In genomic region chr1:1613509-1614082, GRCh38 we compare ENCODE assay signal across 8 cellular contexts. TPM values are rescaled to one million over a fixed set of nuclear protein-coding genes. Genes with fewer than 3 reads are reported as not detected.
DNase-seq lines count a peak whose midpoint lies in the region; ATAC-seq and TF ChIP-seq lines count a peak whose summit lies in the region.

No MANE protein-coding gene starts in this region.

- peaks cover 4% of the 10 kb centered on the region for H3K36me3 ChIP-seq in CD8-positive, alpha-beta memory T cell (ENCODE audit: insufficient read depth, low read length)
- H3K36me3 ChIP-seq in Panc1 (ENCODE audit: control insufficient read depth, insufficient read depth, low read length): no peaks in the 10 kb centered on the region
- H3K36me3 ChIP-seq in osteoblast (ENCODE audit: insufficient read depth, low read length): peaks cover 4% of the 10 kb centered on the region

- H3K27ac Mint-ChIP-seq in CD8-positive, alpha-beta memory T cell: peak overlapping the region; percentile 63 to 100 (median 98)
- peak overlapping the region; percentile 93 for H3K27ac Mint-ChIP-seq in dendritic cell treated with granulocyte-macrophage colony-stimulating factor and Interleukin-4, amounts not matched to agents 40 ng/mL and 50 ng/mL, for 4 days

- ATAC-seq in Panc1: no peak
- ATAC-seq in foreskin keratinocyte: no peak

- intact Hi-C loops in Panc1 (cut with micrococcal nuclease; ENCODE audit: unreplicated experiment): no loop called here
- intact Hi-C loops in dendritic cell treated with granulocyte-macrophage colony-stimulating factor and Interleukin-4, amounts not matched to agents 40 ng/mL and 50 ng/mL, for 4 days (cut with micrococcal nuclease): no loop called here

- DNase-seq in CD8-positive, alpha-beta memory T cell: no peak
- DNase-seq in Panc1 (ENCODE audit: low read depth, low spot score) (no peak), osteoblast (ENCODE audit: insufficient read length, low spot score, missing footprints) (no peak), mucosa of gallbladder (ENCODE audit: low spot score) (no peak), GM03348 (ENCODE audit: low spot score) (no peak), foreskin keratinocyte (no peak), NCI-H128 (lab: John Stamatoyannopoulos, UW; ENCODE audit: unreplicated experiment) (no peak)

- no TSS peak for BruUV-seq in Panc1 (replicated peaks; lab: Mats Ljungman, UMichigan)

- peaks cover 0 to 21% (median 0%) of the 10 kb centered on the region in 3 donors for H3K36me3 Mint-ChIP-seq in CD8-positive, alpha-beta memory T cell
- peaks cover 28% of the 10 kb centered on the region for H3K36me3 Mint-ChIP-seq in dendritic cell treated with granulocyte-macrophage colony-stimulating factor and Interleukin-4, amounts not matched to agents 40 ng/mL and 50 ng/mL, for 4 days (ENCODE audit: low read depth)

- H3K79me2 ChIP-seq in osteoblast (ENCODE audit: insufficient read depth, low read length): peaks cover 37% of the 10 kb centered on the region

- H3K9me3 Mint-ChIP-seq in CD8-positive, alpha-beta memory T cell: peaks cover 0 to 4% (median 0%) of the 10 kb centered on the region in 5 donors
- no peaks in the 10 kb centered on the region for H3K9me3 Mint-ChIP-seq in dendritic cell treated with granulocyte-macrophage colony-stimulating factor and Interleukin-4, amounts not matched to agents 40 ng/mL and 50 ng/mL, for 4 days

- peak overlapping the region; percentile 91 to 98 (median 93) for H3K4me3 Mint-ChIP-seq in CD8-positive, alpha-beta memory T cell
- peak overlapping the region; percentile 88 for H3K4me3 Mint-ChIP-seq in dendritic cell treated with granulocyte-macrophage colony-stimulating factor and Interleukin-4, amounts not matched to agents 40 ng/mL and 50 ng/mL, for 4 days

- CTCF ChIA-PET in CD8-positive, alpha-beta memory T cell (lab: Charles Lee): interaction anchor here (0.7 to 3.0 kb wide), 5 partner anchors 16 to 295 kb away, joined by 3 to 29 read pairs (median 4); no protein-coding TSS in a partner anchor
- CTCF ChIA-PET in Panc1 (lab: Charles Lee): no interaction called here

- in situ Hi-C loops in Panc1 (cut with HindIII; ENCODE audit: low pct_unique_long_range_greater_than_20kb, low sequenced_read_pairs): no loop called here

- no peaks in the 10 kb centered on the region for H3K9me3 ChIP-seq in CD8-positive, alpha-beta memory T cell (ENCODE audit: low read length)
- no peaks in the 10 kb centered on the region for H3K9me3 ChIP-seq in Panc1 (ENCODE audit: control insufficient read depth, insufficient read depth, low read depth, low read length)
- no peaks in the 10 kb centered on the region for H3K9me3 ChIP-seq in osteoblast (ENCODE audit: low read depth, low read length)

- POLR2A ChIA-PET in CD8-positive, alpha-beta memory T cell (lab: Charles Lee): interaction anchor here (0.6 to 4.0 kb wide), 7 partner anchors 13 to 295 kb away, joined by 3 to 101 read pairs (median 6); partner anchors contain the start of gene AURKAIP1
- POLR2A ChIA-PET in Panc1 (lab: Charles Lee): no interaction called here

- peak overlapping the region; percentile 95 for H3K4me3 ChIP-seq in CD8-positive, alpha-beta memory T cell (ENCODE audit: low read length)
- H3K4me3 ChIP-seq in Panc1 (ENCODE audit: low read depth in 2 of 2, low read length in 2 of 2) (peak overlapping the region; percentile 73 to 87; a peak in 3 of 4 replicates), osteoblast (ENCODE audit: insufficient read depth, low read length) (peak overlapping the region; percentile 97)

- TF ChIP-seq CTCF in Panc1 (IDR thresholded peaks at IDR 0.05) (no peak), osteoblast (IDR thresholded peaks at IDR 0.05; ENCODE audit: extremely low read depth, low read depth, low read length) (no peak), foreskin keratinocyte (conservative IDR thresholded peaks at IDR 0.05) (no peak)

- H3K27ac ChIP-seq in CD8-positive, alpha-beta memory T cell (ENCODE audit: low read depth, low read length): peak overlapping the region; percentile 99
- H3K27ac ChIP-seq in Panc1 (ENCODE audit: low read length) (no peak overlapping the region; the same call in 1 of the 2 replicates), osteoblast (ENCODE audit: low read depth, low read length) (peak overlapping the region; percentile 96), foreskin keratinocyte (no peak overlapping the region)

- H3K4me2 ChIP-seq in osteoblast (ENCODE audit: insufficient read depth, low read length): peak overlapping the region; percentile 91

- no peaks in the 10 kb centered on the region for H3K27me3 ChIP-seq in CD8-positive, alpha-beta memory T cell (ENCODE audit: insufficient read depth, low read length, poor library complexity, severe bottlenecking)
- no peaks in the 10 kb centered on the region for H3K27me3 ChIP-seq in Panc1 (ENCODE audit: control insufficient read depth, insufficient read depth, low read length)
- no peaks in the 10 kb centered on the region for H3K27me3 ChIP-seq in osteoblast (ENCODE audit: insufficient read depth, low read length)
- no peaks in the 10 kb centered on the region for H3K27me3 ChIP-seq in foreskin keratinocyte

- H4K20me1 ChIP-seq in osteoblast (ENCODE audit: insufficient read depth, low read length): peaks cover 33% of the 10 kb centered on the region

- H2AFZ ChIP-seq in osteoblast (ENCODE audit: low read length): no peak overlapping the region

- H3K4me1 ChIP-seq in CD8-positive, alpha-beta memory T cell (ENCODE audit: insufficient read depth, low read length): peaks cover 30% of the 10 kb centered on the region
- peaks cover 20% of the 10 kb centered on the region for H3K4me1 ChIP-seq in Panc1 (ENCODE audit: control insufficient read depth, insufficient read depth, low read length)
- peaks cover 23% of the 10 kb centered on the region for H3K4me1 ChIP-seq in osteoblast (ENCODE audit: insufficient read depth, low read length)
- no peaks in the 10 kb centered on the region for H3K4me1 ChIP-seq in foreskin keratinocyte

- peaks cover 21 to 37% (median 22%) of the 10 kb centered on the region in 3 donors for H3K4me1 Mint-ChIP-seq in CD8-positive, alpha-beta memory T cell
- peaks cover 42% of the 10 kb centered on the region for H3K4me1 Mint-ChIP-seq in dendritic cell treated with granulocyte-macrophage colony-stimulating factor and Interleukin-4, amounts not matched to agents 40 ng/mL and 50 ng/mL, for 4 days (ENCODE audit: low read depth)

- no peaks in the 10 kb centered on the region for H3K27me3 Mint-ChIP-seq in CD8-positive, alpha-beta memory T cell
- H3K27me3 Mint-ChIP-seq in dendritic cell treated with granulocyte-macrophage colony-stimulating factor and Interleukin-4, amounts not matched to agents 40 ng/mL and 50 ng/mL, for 4 days: no peaks in the 10 kb centered on the region

RNA-seq across cellular contexts. Expression of gene MIB2, which starts 1.7 kb away (rescaled TPM):
- total RNA-seq in CD8-positive, alpha-beta memory T cell: 10 to 100 TPM; 45.7 to 46.6 TPM
- polyA plus RNA-seq in CD8-positive, alpha-beta memory T cell: 40.4 TPM
- total RNA-seq in Panc1 (2021; ENCODE audit: unreplicated experiment) (74.5 TPM), osteoblast (74.0 and 80.7 TPM in 2 replicates), mucosa of gallbladder (135 TPM), foreskin keratinocyte (51.8 and 57.3 TPM in 2 replicates)
- 92.4 TPM for polyA plus RNA-seq in Panc1 (2012; ENCODE audit: insufficient read length)
- polyA plus RNA-seq in foreskin keratinocyte: 54.3 and 70.1 TPM in 2 replicates

RNA-seq across cellular contexts. Expression of gene FNDC10, which starts 13.7 kb away (rescaled TPM):
- 1 to 10 TPM; 2.9 to 3.1 TPM for total RNA-seq in CD8-positive, alpha-beta memory T cell
- polyA plus RNA-seq in CD8-positive, alpha-beta memory T cell: 1.1 TPM
- total RNA-seq in Panc1 (2021; ENCODE audit: unreplicated experiment) (16.2 TPM), osteoblast (2.1 and 2.5 TPM in 2 replicates), mucosa of gallbladder (4.6 TPM), foreskin keratinocyte (7.1 and 7.2 TPM in 2 replicates)
- 22.7 TPM for polyA plus RNA-seq in Panc1 (2012; ENCODE audit: insufficient read length)
- 10.7 and 11.2 TPM in 2 replicates for polyA plus RNA-seq in foreskin keratinocyte

RNA-seq across cellular contexts. Expression of gene MMP23B, which starts 18.4 kb away (rescaled TPM):
- 1 to 10 TPM; 2.1 to 2.9 TPM for total RNA-seq in CD8-positive, alpha-beta memory T cell
- polyA plus RNA-seq in CD8-positive, alpha-beta memory T cell: 3.4 TPM
- 5.0 TPM for total RNA-seq in Panc1 (2021; ENCODE audit: unreplicated experiment)
- polyA plus RNA-seq in Panc1 (2012; ENCODE audit: insufficient read length): 4.7 TPM
- 0.59 and 1.1 TPM in 2 replicates for total RNA-seq in osteoblast
- total RNA-seq in mucosa of gallbladder: 56.0 TPM
- total RNA-seq in foreskin keratinocyte: 1.2 TPM in 1 of 2 replicates, not detected in the other
- 0.86 and 1.3 TPM in 2 replicates for polyA plus RNA-seq in foreskin keratinocyte

RNA-seq across cellular contexts. Expression of gene SSU72, which starts 38.9 kb away (rescaled TPM):
- 100 to 1,000 TPM; 123 to 128 TPM for total RNA-seq in CD8-positive, alpha-beta memory T cell
- 231 TPM for polyA plus RNA-seq in CD8-positive, alpha-beta memory T cell
- total RNA-seq in Panc1 (2021; ENCODE audit: unreplicated experiment) (217 TPM), osteoblast (67.2 and 73.1 TPM in 2 replicates), mucosa of gallbladder (117 TPM), foreskin keratinocyte (106 and 121 TPM in 2 replicates)
- polyA plus RNA-seq in Panc1 (2012; ENCODE audit: insufficient read length): 240 TPM
- polyA plus RNA-seq in foreskin keratinocyte: 167 and 179 TPM in 2 replicates

RNA-seq across cellular contexts. Expression of gene CDK11B, which starts 45.2 kb away (rescaled TPM):
- total RNA-seq in CD8-positive, alpha-beta memory T cell: 10 to 100 TPM; 42.2 to 45.6 TPM
- polyA plus RNA-seq in CD8-positive, alpha-beta memory T cell: 18.3 TPM
- total RNA-seq in Panc1 (2021; ENCODE audit: unreplicated experiment) (36.5 TPM), osteoblast (5.3 and 5.8 TPM in 2 replicates), mucosa of gallbladder (24.2 TPM), foreskin keratinocyte (16.6 and 21.3 TPM in 2 replicates)
- 66.1 TPM for polyA plus RNA-seq in Panc1 (2012; ENCODE audit: insufficient read length)
- polyA plus RNA-seq in foreskin keratinocyte: 27.9 and 30.1 TPM in 2 replicates

Comparison
In these comparisons a context has a peak if more than half of its experiments do, and no peak if none do; other contexts are left out.
1. H3K27ac ChIP-seq: peak in CD8-positive, alpha-beta memory T cell (single experiment) and osteoblast (single experiment); none in Panc1 (single experiment) and foreskin keratinocyte (single experiment).
2. Peak in every context shown above with its lines, with median percentiles within 50 percentile points of each other: H3K4me3 ChIP-seq.